In the genomic region with DNA sequence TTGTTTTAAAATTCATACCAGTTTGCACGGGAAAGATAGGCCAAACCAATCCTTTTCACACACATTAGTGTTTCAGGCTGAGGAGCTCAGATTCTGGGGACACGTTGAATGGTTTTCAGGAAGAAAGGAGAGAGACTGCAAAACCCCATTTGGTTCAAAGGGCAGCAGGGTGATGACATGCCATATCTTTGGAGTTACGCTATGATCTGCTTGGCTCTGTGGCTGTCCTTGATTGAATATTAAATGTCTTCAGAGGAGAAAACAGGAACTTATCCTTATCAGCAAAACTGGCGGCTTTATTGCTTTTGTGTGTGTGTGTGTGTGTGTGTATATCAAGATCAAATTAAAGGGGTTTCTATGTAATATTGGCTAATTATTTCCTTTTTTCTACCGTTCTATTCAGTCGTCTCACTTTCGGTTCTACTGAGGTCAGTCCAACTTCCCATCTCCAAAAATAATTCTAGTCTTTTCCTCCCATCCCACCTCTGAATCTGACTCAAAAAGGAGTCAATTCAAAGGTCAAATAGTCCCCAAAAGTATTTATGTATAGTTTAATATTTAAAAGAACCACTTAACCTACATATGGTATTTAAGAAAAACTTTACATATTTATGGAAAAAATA, we compare ENCODE assay signal across 12 cellular contexts.
A peak's percentile ranks its signal among the peaks of the same experiment; 100 is the strongest.
DNase-seq lines count a peak whose midpoint lies in the region; ATAC-seq and TF ChIP-seq lines count a peak whose summit lies in the region.
"Had no signal": no experiment of that assay in that cellular context is flagged by ENCODE, and none has a peak within 500 bp of the region (broad histone marks: within the 10 kb centered on the region; RNA-seq: fewer than 3 reads in every experiment).

No MANE protein-coding gene starts in this region.

- no peaks in the 10 kb centered on the region for H3K27me3 Mint-ChIP-seq in activated B cell treated with CpG ODN at 0.5 μM for 24 hours
- no peaks in the 10 kb centered on the region for H3K27me3 Mint-ChIP-seq in activated T-helper 2 cell treated with anti-CD3 and anti-CD28 coated beads, Interferon-gamma antibody, Interleukin-2, Interleukin-4, amounts not matched to agents 10 μg/mL and 5 μg/mL and 100 μg/mL, durations not matched to agents 14 hours and 24 hours and 36 hours (ENCODE audit: low read depth)
- H3K27me3 Mint-ChIP-seq: central memory CD8-positive, alpha-beta T cell had no signal

- no peak for TF ChIP-seq EP300 in upper lobe of left lung (IDR thresholded peaks at IDR 0.05)

- intact Hi-C loops in activated B cell treated with CpG ODN at 0.5 μM for 24 hours (cut with micrococcal nuclease) = no loop called here
- intact Hi-C loops in activated T-helper 2 cell treated with anti-CD3 and anti-CD28 coated beads, Interferon-gamma antibody, Interleukin-2, Interleukin-4, amounts not matched to agents 10 μg/mL and 5 μg/mL and 100 μg/mL, durations not matched to agents 14 hours and 24 hours and 36 hours (cut with micrococcal nuclease) = loop anchor here (10.0 kb wide), 1 partner anchor 537 kb away; no protein-coding TSS in a partner anchor

- no peak for TF ChIP-seq CTCF in HFF-Myc (IDR thresholded peaks at IDR 0.05; ENCODE audit: low read depth, low read length, missing control alignments)
- no peak for TF ChIP-seq CTCF in activated B cell treated with CpG ODN at 0.5 μM for 24 hours (IDR thresholded peaks at IDR 0.05)
- TF ChIP-seq CTCF in right atrium auricular region (IDR thresholded peaks at IDR 0.05) = no peak
- no peak for TF ChIP-seq CTCF in smooth muscle cell (IDR thresholded peaks at IDR 0.05; ENCODE audit: borderline replicate concordance, insufficient read depth, poor library complexity, severe bottlenecking)
- no peak for TF ChIP-seq CTCF in upper lobe of left lung (IDR thresholded peaks at IDR 0.05)

- peaks cover 36% of the 10 kb centered on the region for H3K36me3 ChIP-seq in right atrium auricular region
- peaks cover 3% of the 10 kb centered on the region for H3K36me3 ChIP-seq in smooth muscle cell (ENCODE audit: low read depth)
- H3K36me3 ChIP-seq in upper lobe of left lung = peaks cover 0 to 40% (median 3%) of the 10 kb centered on the region in 4 donors

- POLR2A ChIA-PET in activated B cell treated with CpG ODN at 0.5 μM for 24 hours (lab: Charles Lee) = interaction anchor here (0.9 to 2.3 kb wide), 4 partner anchors 13 to 183 kb away, joined by 3 to 10 read pairs (median 4); no protein-coding TSS in a partner anchor

- CTCF ChIA-PET in activated B cell treated with CpG ODN at 0.5 μM for 24 hours (lab: Charles Lee) = interaction anchor here (1.0 to 3.4 kb wide), 3 partner anchors 16 to 92 kb away, joined by 3 to 17 read pairs (median 3); no protein-coding TSS in a partner anchor

- H3K4me2 ChIP-seq in smooth muscle cell = no peak overlapping the region

- peaks cover 5% of the 10 kb centered on the region for H3K79me2 ChIP-seq in smooth muscle cell (ENCODE audit: low read depth)
- H3K79me2 ChIP-seq: parathyroid adenoma had no signal

- ATAC-seq in activated B cell treated with CpG ODN at 0.5 μM for 24 hours (ENCODE audit: low read depth) (no peak), upper lobe of left lung (ENCODE audit: low FRiP score in 2 of 2) (no peak)
- ATAC-seq: CD8-positive, alpha-beta T cell had no signal

- H3K9ac ChIP-seq in smooth muscle cell (ENCODE audit: low read depth) = no peak overlapping the region
- H3K9ac ChIP-seq: parathyroid adenoma had no signal

- no peaks in the 10 kb centered on the region for H4K20me1 ChIP-seq in smooth muscle cell (ENCODE audit: low read depth)

- H3K27me3 ChIP-seq in right atrium auricular region (no peaks in the 10 kb centered on the region), smooth muscle cell (ENCODE audit: low read depth) (no peaks in the 10 kb centered on the region), upper lobe of left lung (no peaks in the 10 kb centered on the region)

- H3K27ac Mint-ChIP-seq in activated B cell treated with CpG ODN at 0.5 μM for 24 hours = peak overlapping the region; percentile 74
- no peak overlapping the region for H3K27ac Mint-ChIP-seq in activated T-helper 2 cell treated with anti-CD3 and anti-CD28 coated beads, Interferon-gamma antibody, Interleukin-2, Interleukin-4, amounts not matched to agents 10 μg/mL and 5 μg/mL and 100 μg/mL, durations not matched to agents 14 hours and 24 hours and 36 hours
- H3K27ac Mint-ChIP-seq: CD8-positive, alpha-beta T cell had no signal

- no peaks in the 10 kb centered on the region for H3K9me3 Mint-ChIP-seq in activated B cell treated with CpG ODN at 0.5 μM for 24 hours
- H3K9me3 Mint-ChIP-seq in activated T-helper 2 cell treated with anti-CD3 and anti-CD28 coated beads, Interferon-gamma antibody, Interleukin-2, Interleukin-4, amounts not matched to agents 10 μg/mL and 5 μg/mL and 100 μg/mL, durations not matched to agents 14 hours and 24 hours and 36 hours = peaks cover 3% of the 10 kb centered on the region
- H3K9me3 Mint-ChIP-seq: CD8-positive, alpha-beta T cell; central memory CD8-positive, alpha-beta T cell had no signal

- no peak overlapping the region for H2AFZ ChIP-seq in smooth muscle cell (ENCODE audit: low read depth)
- H2AFZ ChIP-seq: parathyroid adenoma had no signal

- H3K4me3 ChIP-seq in HFF-Myc (replicated peaks; ENCODE audit: low read depth, low read length) (peak overlapping the region; percentile 7; the same call in 1 of the 2 replicates), right atrium auricular region (no peak overlapping the region), smooth muscle cell (no peak overlapping the region), upper lobe of left lung (no peak overlapping the region)

- peak overlapping the region; percentile 59 for H3K4me3 Mint-ChIP-seq in activated B cell treated with CpG ODN at 0.5 μM for 24 hours
- H3K4me3 Mint-ChIP-seq in activated T-helper 2 cell treated with anti-CD3 and anti-CD28 coated beads, Interferon-gamma antibody, Interleukin-2, Interleukin-4, amounts not matched to agents 10 μg/mL and 5 μg/mL and 100 μg/mL, durations not matched to agents 14 hours and 24 hours and 36 hours (ENCODE audit: low read depth) = no peak overlapping the region
- H3K4me3 Mint-ChIP-seq: CD8-positive, alpha-beta T cell; central memory CD8-positive, alpha-beta T cell had no signal

- H3F3A ChIP-seq in smooth muscle cell (ENCODE audit: low read depth) = peaks cover 6% of the 10 kb centered on the region

- H3K36me3 Mint-ChIP-seq in activated B cell treated with CpG ODN at 0.5 μM for 24 hours (ENCODE audit: low read depth) = peaks cover 91% of the 10 kb centered on the region
- peaks cover 4% of the 10 kb centered on the region for H3K36me3 Mint-ChIP-seq in activated T-helper 2 cell treated with anti-CD3 and anti-CD28 coated beads, Interferon-gamma antibody, Interleukin-2, Interleukin-4, amounts not matched to agents 10 μg/mL and 5 μg/mL and 100 μg/mL, durations not matched to agents 14 hours and 24 hours and 36 hours (ENCODE audit: low read depth)
- H3K36me3 Mint-ChIP-seq: CD8-positive, alpha-beta T cell had no signal

- H3K27ac ChIP-seq in right atrium auricular region = peak overlapping the region; percentile 52 to 60
- peak overlapping the region; percentile 26 for H3K27ac ChIP-seq in smooth muscle cell (ENCODE audit: low read depth)
- peak overlapping the region in 1 of 4 donors; percentile 58 for H3K27ac ChIP-seq in upper lobe of left lung
- H3K27ac ChIP-seq: parathyroid adenoma had no signal

- H3K9me3 ChIP-seq in right atrium auricular region (no peaks in the 10 kb centered on the region), smooth muscle cell (replicated peaks; ENCODE audit: low read depth) (no peaks in the 10 kb centered on the region), upper lobe of left lung (no peaks in the 10 kb centered on the region)

- H3K4me1 ChIP-seq in right atrium auricular region (peaks cover 0 to 22% of the 10 kb centered on the region in 2 donors), smooth muscle cell (ENCODE audit: low read depth) (peaks cover 5% of the 10 kb centered on the region), upper lobe of left lung (peaks cover 5 to 26% (median 14%) of the 10 kb centered on the region in 4 donors)

- DNase-seq in HFF-Myc (ENCODE audit: extremely low read depth, low read depth) (no peak), activated B cell treated with CpG ODN at 0.5 μM for 24 hours (no peak), right atrium auricular region (ENCODE audit: low spot score) (no peak), smooth muscle cell (lab: John Stamatoyannopoulos, UW; ENCODE audit: unreplicated experiment) (no peak), midbrain (lab: John Stamatoyannopoulos, UW) (no peak), upper lobe of left lung (no peak)
- no peak for DNase-seq in stimulated activated CD4-positive, alpha-beta T cell treated with anti-CD3 and anti-CD28 coated beads, Interleukin-1b, Interleukin-23, amount 100 ng/mL, for 48 hours
- DNase-seq in activated T-helper 2 cell treated with anti-CD3 and anti-CD28 coated beads, Interferon-gamma antibody, Interleukin-2, Interleukin-4, amounts not matched to agents 10 μg/mL and 5 μg/mL and 100 μg/mL, durations not matched to agents 14 hours and 24 hours and 36 hours (ENCODE audit: low spot score) = no peak
- DNase-seq: CD8-positive, alpha-beta T cell; NCI-H69 had no signal

- TF ChIP-seq POLR2A in upper lobe of left lung (IDR thresholded peaks at IDR 0.05) = no peak

- WGBS in smooth muscle cell (ENCODE audit: low lambda C conversion rate) = 79% methylated on average over 7 of the region's 7 CpGs
- WGBS in upper lobe of left lung, 2 donors = 40 to 47% methylated on average over 7 of the region's 7 CpGs

- peaks cover 62% of the 10 kb centered on the region for H3K4me1 Mint-ChIP-seq in activated B cell treated with CpG ODN at 0.5 μM for 24 hours
- peaks cover 42% of the 10 kb centered on the region for H3K4me1 Mint-ChIP-seq in activated T-helper 2 cell treated with anti-CD3 and anti-CD28 coated beads, Interferon-gamma antibody, Interleukin-2, Interleukin-4, amounts not matched to agents 10 μg/mL and 5 μg/mL and 100 μg/mL, durations not matched to agents 14 hours and 24 hours and 36 hours (ENCODE audit: low read depth)
- H3K4me1 Mint-ChIP-seq: central memory CD8-positive, alpha-beta T cell had no signal
